19 cellular contexts compared by ENCODE assay signal in genomic region chr22:46428602-46429326, GRCh38.
"Had no signal": no experiment of that assay in that cellular context is flagged by ENCODE, and none has a peak within 500 bp of the region (broad histone marks: within the 10 kb centered on the region; RNA-seq: fewer than 3 reads in every experiment).

No MANE protein-coding gene starts in this region.

- H3K4me1 Mint-ChIP-seq: WTC11 had no signal

- H3K4me3 Mint-ChIP-seq: activated CD4-positive, alpha-beta T cell treated with anti-CD3 and anti-CD28 coated beads for 36 hours; activated naive CD4-positive, alpha-beta T cell treated with anti-CD3 and anti-CD28 coated beads for 36 hours; activated naive CD8-positive, alpha-beta T cell treated with anti-CD3 and anti-CD28 coated beads, Interleukin-2, amount 10 ng/mL, durations not matched to agents 7 days and 5 days; immature natural killer cell; memory B cell; nephron; stimulated activated memory B cell treated with anti-CD40 and anti-IgM and Interleukin-4, amounts not matched to agents 10 μg/mL and 1 μg/mL and 100 μg/mL, for 72 hours; WTC11 had no signal

- H3K9me3 Mint-ChIP-seq: immature natural killer cell had no signal

- H3K36me3 Mint-ChIP-seq: activated naive CD8-positive, alpha-beta T cell treated with anti-CD3 and anti-CD28 coated beads, Interleukin-2, amount 10 ng/mL, durations not matched to agents 7 days and 5 days had no signal

- DNase-seq: activated CD4-positive, alpha-beta T cell treated with anti-CD3 and anti-CD28 coated beads for 36 hours; activated CD4-positive, alpha-beta T cell treated with anti-CD3 and anti-CD28 coated beads, Interleukin-2, amount 50 U/mL, for 4 hours; activated CD8-positive, alpha-beta memory T cell treated with anti-CD3 and anti-CD28 coated beads, Interleukin-2, amount 50 U/mL, for 48 hours; activated naive CD4-positive, alpha-beta T cell treated with anti-CD3 and anti-CD28 coated beads for 36 hours; activated naive CD8-positive, alpha-beta T cell treated with anti-CD3 and anti-CD28 coated beads, Interleukin-2, amount 10 ng/mL, durations not matched to agents 7 days and 5 days; activated T-cell treated with anti-CD3 and anti-CD28 coated beads, Interleukin-2, amount 50 U/mL, for 48 hours; amygdala; cerebellar nuclear complex; glutamatergic neuron; immature natural killer cell; left ventricle myocardium superior; sigmoid colon; stimulated activated CD4-positive, alpha-beta T cell treated with anti-CD3 and anti-CD28 coated beads, Interleukin-15, amount 100 ng/mL, for 24 hours; T1000; trophoblast cell had no signal

- ATAC-seq: activated CD4-positive, alpha-beta T cell treated with anti-CD3 and anti-CD28 coated beads for 36 hours; left ventricle myocardium superior; stimulated activated memory B cell treated with anti-CD40 and anti-IgM and Interleukin-4, amounts not matched to agents 10 μg/mL and 1 μg/mL and 100 μg/mL, for 72 hours; WTC11 had no signal

- H3K27ac Mint-ChIP-seq: activated CD4-positive, alpha-beta T cell treated with anti-CD3 and anti-CD28 coated beads for 36 hours; activated naive CD4-positive, alpha-beta T cell treated with anti-CD3 and anti-CD28 coated beads for 36 hours; activated naive CD8-positive, alpha-beta T cell treated with anti-CD3 and anti-CD28 coated beads, Interleukin-2, amount 10 ng/mL, durations not matched to agents 7 days and 5 days; immature natural killer cell; memory B cell; stimulated activated memory B cell treated with anti-CD40 and anti-IgM and Interleukin-4, amounts not matched to agents 10 μg/mL and 1 μg/mL and 100 μg/mL, for 72 hours; WTC11 had no signal

- H3K27me3 Mint-ChIP-seq: activated CD4-positive, alpha-beta T cell treated with anti-CD3 and anti-CD28 coated beads for 36 hours; activated naive CD8-positive, alpha-beta T cell treated with anti-CD3 and anti-CD28 coated beads, Interleukin-2, amount 10 ng/mL, durations not matched to agents 7 days and 5 days; memory B cell; stimulated activated memory B cell treated with anti-CD40 and anti-IgM and Interleukin-4, amounts not matched to agents 10 μg/mL and 1 μg/mL and 100 μg/mL, for 72 hours had no signal
